ENCODE assay signal across 1 cellular context in the genomic region with DNA sequence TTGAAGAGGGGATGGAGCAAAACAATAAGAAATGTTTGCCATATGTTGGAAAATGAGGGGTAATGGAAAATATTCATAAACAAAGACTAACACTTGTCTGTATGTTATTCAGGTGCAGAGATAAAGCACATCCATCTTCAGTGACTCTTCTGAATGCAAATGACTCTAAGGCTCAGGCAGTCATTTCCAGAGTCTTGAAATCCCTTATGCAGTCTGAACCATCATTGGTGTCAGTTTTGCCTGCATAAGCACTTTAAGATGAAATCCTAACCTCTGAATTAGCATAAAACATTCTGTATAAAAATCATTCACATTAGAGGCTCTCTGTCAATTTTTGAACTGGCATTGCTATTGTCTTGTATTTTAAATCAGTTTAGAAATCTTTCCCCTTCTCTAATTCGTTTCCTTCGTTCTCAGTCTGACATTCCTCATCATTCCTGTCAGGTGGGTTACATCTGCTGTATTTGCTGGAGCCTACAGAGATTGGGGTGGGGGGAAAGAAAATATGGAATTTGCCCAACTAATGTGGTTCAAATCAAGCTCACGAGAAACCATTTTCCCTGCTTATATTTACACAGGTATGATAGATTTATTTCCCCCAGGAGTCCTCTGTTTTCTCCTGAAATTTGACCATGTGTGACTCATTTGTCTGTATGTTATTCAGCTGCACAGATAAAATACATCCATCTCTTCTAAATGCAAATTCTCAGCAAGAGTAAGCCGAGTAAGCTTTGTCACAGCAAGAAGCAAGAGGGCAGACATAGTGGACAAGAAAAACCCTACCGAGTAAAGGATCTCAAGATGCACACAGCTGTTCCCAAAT.
TF ChIP-seq lines count a peak whose summit lies in the region.

No MANE protein-coding gene starts in this region.

TF ChIP-seq in SK-N-SH treated with all-trans-retinoic acid at 6 μM for 48 hours, 23 proteins besides CTCF, POLR2A, EP300 and RAD21 (continued from another document):
- TF ChIP-seq, protein P1, sequence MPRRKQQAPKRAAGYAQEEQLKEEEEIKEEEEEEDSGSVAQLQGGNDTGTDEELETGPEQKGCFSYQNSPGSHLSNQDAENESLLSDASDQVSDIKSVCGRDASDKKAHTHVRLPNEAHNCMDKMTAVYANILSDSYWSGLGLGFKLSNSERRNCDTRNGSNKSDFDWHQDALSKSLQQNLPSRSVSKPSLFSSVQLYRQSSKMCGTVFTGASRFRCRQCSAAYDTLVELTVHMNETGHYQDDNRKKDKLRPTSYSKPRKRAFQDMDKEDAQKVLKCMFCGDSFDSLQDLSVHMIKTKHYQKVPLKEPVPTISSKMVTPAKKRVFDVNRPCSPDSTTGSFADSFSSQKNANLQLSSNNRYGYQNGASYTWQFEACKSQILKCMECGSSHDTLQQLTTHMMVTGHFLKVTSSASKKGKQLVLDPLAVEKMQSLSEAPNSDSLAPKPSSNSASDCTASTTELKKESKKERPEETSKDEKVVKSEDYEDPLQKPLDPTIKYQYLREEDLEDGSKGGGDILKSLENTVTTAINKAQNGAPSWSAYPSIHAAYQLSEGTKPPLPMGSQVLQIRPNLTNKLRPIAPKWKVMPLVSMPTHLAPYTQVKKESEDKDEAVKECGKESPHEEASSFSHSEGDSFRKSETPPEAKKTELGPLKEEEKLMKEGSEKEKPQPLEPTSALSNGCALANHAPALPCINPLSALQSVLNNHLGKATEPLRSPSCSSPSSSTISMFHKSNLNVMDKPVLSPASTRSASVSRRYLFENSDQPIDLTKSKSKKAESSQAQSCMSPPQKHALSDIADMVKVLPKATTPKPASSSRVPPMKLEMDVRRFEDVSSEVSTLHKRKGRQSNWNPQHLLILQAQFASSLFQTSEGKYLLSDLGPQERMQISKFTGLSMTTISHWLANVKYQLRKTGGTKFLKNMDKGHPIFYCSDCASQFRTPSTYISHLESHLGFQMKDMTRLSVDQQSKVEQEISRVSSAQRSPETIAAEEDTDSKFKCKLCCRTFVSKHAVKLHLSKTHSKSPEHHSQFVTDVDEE (CRISPR knock-in tag; IDR thresholded peaks at IDR 0.05), result no peak
- TF ChIP-seq, protein P2, sequence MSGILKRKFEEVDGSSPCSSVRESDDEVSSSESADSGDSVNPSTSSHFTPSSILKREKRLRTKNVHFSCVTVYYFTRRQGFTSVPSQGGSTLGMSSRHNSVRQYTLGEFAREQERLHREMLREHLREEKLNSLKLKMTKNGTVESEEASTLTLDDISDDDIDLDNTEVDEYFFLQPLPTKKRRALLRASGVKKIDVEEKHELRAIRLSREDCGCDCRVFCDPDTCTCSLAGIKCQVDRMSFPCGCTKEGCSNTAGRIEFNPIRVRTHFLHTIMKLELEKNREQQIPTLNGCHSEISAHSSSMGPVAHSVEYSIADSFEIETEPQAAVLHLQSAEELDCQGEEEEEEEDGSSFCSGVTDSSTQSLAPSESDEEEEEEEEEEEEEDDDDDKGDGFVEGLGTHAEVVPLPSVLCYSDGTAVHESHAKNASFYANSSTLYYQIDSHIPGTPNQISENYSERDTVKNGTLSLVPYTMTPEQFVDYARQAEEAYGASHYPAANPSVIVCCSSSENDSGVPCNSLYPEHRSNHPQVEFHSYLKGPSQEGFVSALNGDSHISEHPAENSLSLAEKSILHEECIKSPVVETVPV (CRISPR knock-in tag; IDR thresholded peaks at IDR 0.05), result no peak
- TF ChIP-seq ZFP3 (CRISPR knock-in tag; IDR thresholded peaks at IDR 0.05), result no peak
- no peak for TF ChIP-seq SNAI2 (CRISPR knock-in tag; IDR thresholded peaks at IDR 0.05)
- no peak for TF ChIP-seq ESRRG (CRISPR knock-in tag; IDR thresholded peaks at IDR 0.05)
- no peak for TF ChIP-seq ZC3H10 (CRISPR knock-in tag; IDR thresholded peaks at IDR 0.05)
- no peak for TF ChIP-seq TOX (CRISPR knock-in tag; IDR thresholded peaks at IDR 0.05; ENCODE audit: borderline replicate concordance)
- TF ChIP-seq, protein P3, sequence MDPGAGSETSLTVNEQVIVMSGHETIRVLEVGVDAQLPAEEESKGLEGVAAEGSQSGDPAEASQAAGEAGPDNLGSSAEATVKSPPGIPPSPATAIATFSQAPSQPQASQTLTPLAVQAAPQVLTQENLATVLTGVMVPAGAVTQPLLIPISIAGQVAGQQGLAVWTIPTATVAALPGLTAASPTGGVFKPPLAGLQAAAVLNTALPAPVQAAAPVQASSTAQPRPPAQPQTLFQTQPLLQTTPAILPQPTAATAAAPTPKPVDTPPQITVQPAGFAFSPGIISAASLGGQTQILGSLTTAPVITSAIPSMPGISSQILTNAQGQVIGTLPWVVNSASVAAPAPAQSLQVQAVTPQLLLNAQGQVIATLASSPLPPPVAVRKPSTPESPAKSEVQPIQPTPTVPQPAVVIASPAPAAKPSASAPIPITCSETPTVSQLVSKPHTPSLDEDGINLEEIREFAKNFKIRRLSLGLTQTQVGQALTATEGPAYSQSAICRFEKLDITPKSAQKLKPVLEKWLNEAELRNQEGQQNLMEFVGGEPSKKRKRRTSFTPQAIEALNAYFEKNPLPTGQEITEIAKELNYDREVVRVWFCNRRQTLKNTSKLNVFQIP (CRISPR knock-in tag; IDR thresholded peaks at IDR 0.05; ENCODE audit: borderline replicate concordance, low read depth), result no peak
- no peak for TF ChIP-seq ZNF565 (CRISPR knock-in tag; conservative IDR thresholded peaks at IDR 0.05; ENCODE audit: low read depth)
- TF ChIP-seq TCF4 (CRISPR knock-in tag; IDR thresholded peaks at IDR 0.05; ENCODE audit: borderline replicate concordance), result no peak
- TF ChIP-seq CSDC2 (CRISPR knock-in tag; IDR thresholded peaks at IDR 0.05), result no peak
- TF ChIP-seq ZNF8 (CRISPR knock-in tag; IDR thresholded peaks at IDR 0.05), result no peak
- TF ChIP-seq ZNF70 (CRISPR knock-in tag; IDR thresholded peaks at IDR 0.05), result no peak
TF ChIP-seq in SK-N-SH treated with all-trans-retinoic acid at 6 μM for 48 hours: peak in this region for 0.
